8 cellular contexts compared by ENCODE assay signal in genomic region chr3:128052831-128053419, GRCh38. TPM values are rescaled to one million over a fixed set of nuclear protein-coding genes. Genes with fewer than 3 reads are reported as not detected.
DNase-seq lines count a peak whose midpoint lies in the region; ATAC-seq and TF ChIP-seq lines count a peak whose summit lies in the region.

No MANE protein-coding gene starts in this region.

- peaks cover 12% of the 10 kb centered on the region for H3K4me1 ChIP-seq in cardiac muscle cell (ENCODE audit: low read depth)

- no peaks in the 10 kb centered on the region for H3K27me3 Mint-ChIP-seq in stimulated activated memory B cell treated with anti-CD40 and anti-IgM and Interleukin-4, amounts not matched to agents 10 μg/mL and 1 μg/mL and 100 μg/mL, for 72 hours

- H3K4me3 ChIP-seq in cardiac muscle cell (peak overlapping the region; percentile 86), iPS-11a (ENCODE audit: low read depth, low read length) (peak overlapping the region; percentile 72)

- peak overlapping the region; percentile 98 to 99 for H3K27ac Mint-ChIP-seq in activated naive CD4-positive, alpha-beta T cell treated with anti-CD3 and anti-CD28 coated beads, Interleukin-2, amount 50 U/mL, for 72 hours
- peak overlapping the region; percentile 84 for H3K27ac Mint-ChIP-seq in stimulated activated memory B cell treated with anti-CD40 and anti-IgM and Interleukin-4, amounts not matched to agents 10 μg/mL and 1 μg/mL and 100 μg/mL, for 72 hours

- H3K4me3 Mint-ChIP-seq in stimulated activated memory B cell treated with anti-CD40 and anti-IgM and Interleukin-4, amounts not matched to agents 10 μg/mL and 1 μg/mL and 100 μg/mL, for 72 hours: peak overlapping the region; percentile 84

- no peak for ATAC-seq in Right ventricle myocardium inferior
- no peak for ATAC-seq in activated naive CD4-positive, alpha-beta T cell treated with anti-CD3 and anti-CD28 coated beads, Interleukin-2, amount 50 U/mL, for 72 hours
- no peak for ATAC-seq in stimulated activated memory B cell treated with anti-CD40 and anti-IgM and Interleukin-4, amounts not matched to agents 10 μg/mL and 1 μg/mL and 100 μg/mL, for 72 hours
- no peak for ATAC-seq in GM21423 (IDR thresholded peaks at IDR 0.05; ENCODE audit: unreplicated experiment)

- peaks cover 41% of the 10 kb centered on the region for H3K4me1 Mint-ChIP-seq in stimulated activated memory B cell treated with anti-CD40 and anti-IgM and Interleukin-4, amounts not matched to agents 10 μg/mL and 1 μg/mL and 100 μg/mL, for 72 hours

- peak overlapping the region; percentile 91 for H3K27ac ChIP-seq in cardiac muscle cell

- H3K36me3 ChIP-seq in cardiac muscle cell: peaks cover 21% of the 10 kb centered on the region

- no peak for TF ChIP-seq CTCF in cardiac muscle cell (IDR thresholded peaks at IDR 0.05; ENCODE audit: low read depth, low read length)

- DNase-seq in cardiac muscle cell (ENCODE audit: low read depth in 1 of 2, low spot score in 1 of 2) (peak in 1 of 2 donors; percentile 19), Right ventricle myocardium inferior (ENCODE audit: missing footprints) (no peak), GM19238 (ENCODE audit: insufficient read length, low spot score) (no peak), ureter (ENCODE audit: low spot score) (no peak)
- no peak for DNase-seq in activated naive CD4-positive, alpha-beta T cell treated with anti-CD3 and anti-CD28 coated beads, Interleukin-2, amount 50 U/mL, for 72 hours (ENCODE audit: low spot score in 2 of 2)

- H3K36me3 Mint-ChIP-seq in activated naive CD4-positive, alpha-beta T cell treated with anti-CD3 and anti-CD28 coated beads, Interleukin-2, amount 50 U/mL, for 72 hours: peaks cover 34 to 40% of the 10 kb centered on the region in 2 donors
- peaks cover 43% of the 10 kb centered on the region for H3K36me3 Mint-ChIP-seq in stimulated activated memory B cell treated with anti-CD40 and anti-IgM and Interleukin-4, amounts not matched to agents 10 μg/mL and 1 μg/mL and 100 μg/mL, for 72 hours

- no peaks in the 10 kb centered on the region for H3K9me3 Mint-ChIP-seq in activated naive CD4-positive, alpha-beta T cell treated with anti-CD3 and anti-CD28 coated beads, Interleukin-2, amount 50 U/mL, for 72 hours
- H3K9me3 Mint-ChIP-seq in stimulated activated memory B cell treated with anti-CD40 and anti-IgM and Interleukin-4, amounts not matched to agents 10 μg/mL and 1 μg/mL and 100 μg/mL, for 72 hours: no peaks in the 10 kb centered on the region

- peaks cover 10% of the 10 kb centered on the region for H3K27me3 ChIP-seq in cardiac muscle cell

- intact Hi-C loops in Right ventricle myocardium inferior (cut with DNase I): loop anchor here (5.0 kb wide), 1 partner anchor 136 kb away; the partner anchor contains the start of gene KBTBD12

- H3K9me3 ChIP-seq in cardiac muscle cell (ENCODE audit: low read depth): no peaks in the 10 kb centered on the region

RNA-seq across cellular contexts. Expression of gene SEC61A1, which starts 0.7 kb away (rescaled TPM):
- total RNA-seq in cardiac muscle cell (92.4 and 125 TPM in 2 replicates), Right ventricle myocardium inferior (57.5 TPM), ureter (217 TPM)
- polyA plus RNA-seq in cardiac muscle cell: 95.1 and 133 TPM in 2 replicates
- 100 to 1,000 TPM; 110 to 127 TPM for total RNA-seq in activated naive CD4-positive, alpha-beta T cell treated with anti-CD3 and anti-CD28 coated beads, Interleukin-2, amount 50 U/mL, for 72 hours
